ENCODE assay signal across 1 cellular context in the genomic region with DNA sequence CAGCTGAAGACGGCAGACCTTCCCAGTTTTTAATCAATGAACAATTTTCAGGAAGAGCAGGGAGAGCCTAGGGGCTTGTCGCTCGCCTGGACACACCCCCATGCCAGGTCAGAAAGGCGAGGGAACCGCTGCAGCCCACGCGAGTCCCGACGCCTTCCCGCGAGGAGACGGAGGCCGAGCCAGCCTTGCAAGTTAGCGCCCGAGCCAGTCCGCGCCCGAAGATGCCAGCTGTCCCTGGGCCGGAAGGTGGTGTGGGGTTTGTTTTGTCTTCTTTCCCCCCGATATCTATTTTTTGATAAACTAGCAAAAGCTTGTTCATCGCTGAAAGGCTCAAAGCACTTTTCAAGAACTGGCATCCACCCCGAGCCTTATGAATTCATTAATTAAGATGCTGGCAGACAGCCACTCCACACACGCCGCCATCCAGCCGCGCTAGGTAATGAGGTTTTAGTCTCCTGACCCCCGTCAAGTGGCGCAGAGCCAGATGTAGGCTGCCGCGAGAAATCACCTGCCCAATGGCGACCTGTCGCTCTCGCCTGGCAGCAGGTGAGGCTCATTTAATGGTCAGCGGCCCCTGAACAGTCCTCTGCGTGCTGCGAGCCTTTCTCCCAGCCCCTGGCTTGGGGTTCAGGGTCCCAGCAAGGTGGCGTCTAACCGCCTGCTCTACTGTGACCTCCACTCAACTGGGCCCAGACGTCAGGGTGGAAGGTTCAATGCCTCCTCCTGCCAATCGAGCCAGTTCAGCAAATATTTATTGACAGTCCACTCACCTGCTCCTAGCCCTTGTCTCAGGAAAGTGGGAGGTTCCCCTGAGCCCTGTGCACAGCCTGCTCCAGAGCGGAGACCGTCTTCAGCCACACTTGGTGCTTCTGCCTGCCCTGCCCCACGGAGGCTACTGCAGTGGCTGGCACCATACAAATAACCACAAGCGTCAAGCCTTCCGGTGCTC.
A peak's percentile ranks its signal among the peaks of the same experiment; 100 is the strongest.
TF ChIP-seq lines count a peak whose summit lies in the region.

No MANE protein-coding gene starts in this region.

TF ChIP-seq in HepG2, 621 proteins besides CTCF, POLR2A, EP300 and RAD21 (continued from another document):
- no peak for TF ChIP-seq ZKSCAN5 (CRISPR knock-in tag; IDR thresholded peaks at IDR 0.05)
- no peak for TF ChIP-seq ZNF557 (CRISPR knock-in tag; IDR thresholded peaks at IDR 0.05)
- TF ChIP-seq MAFK (conservative IDR thresholded peaks at IDR 0.05 in 1 of 2, IDR thresholded peaks at IDR 0.05 in 1 of 2; ENCODE audit: low read length in 2 of 2) = 0 out of 4 replicates have a peak, but pooled peaks have one; percentile 7 to 14
- no peak for TF ChIP-seq KDM5A (IDR thresholded peaks at IDR 0.05; ENCODE audit: borderline replicate concordance, low read length)
- TF ChIP-seq, protein P1, sequence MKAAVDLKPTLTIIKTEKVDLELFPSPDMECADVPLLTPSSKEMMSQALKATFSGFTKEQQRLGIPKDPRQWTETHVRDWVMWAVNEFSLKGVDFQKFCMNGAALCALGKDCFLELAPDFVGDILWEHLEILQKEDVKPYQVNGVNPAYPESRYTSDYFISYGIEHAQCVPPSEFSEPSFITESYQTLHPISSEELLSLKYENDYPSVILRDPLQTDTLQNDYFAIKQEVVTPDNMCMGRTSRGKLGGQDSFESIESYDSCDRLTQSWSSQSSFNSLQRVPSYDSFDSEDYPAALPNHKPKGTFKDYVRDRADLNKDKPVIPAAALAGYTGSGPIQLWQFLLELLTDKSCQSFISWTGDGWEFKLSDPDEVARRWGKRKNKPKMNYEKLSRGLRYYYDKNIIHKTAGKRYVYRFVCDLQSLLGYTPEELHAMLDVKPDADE (CRISPR knock-in tag; IDR thresholded peaks at IDR 0.05) = no peak
- TF ChIP-seq ZNF10 (CRISPR knock-in tag; IDR thresholded peaks at IDR 0.05; ENCODE audit: borderline replicate concordance, low read depth) = no peak
- TF ChIP-seq ZNF552 (CRISPR knock-in tag; IDR thresholded peaks at IDR 0.05; ENCODE audit: borderline replicate concordance) = no peak
TF ChIP-seq in HepG2: peak in this region for 1.
